15 cellular contexts compared by ENCODE assay signal in the genomic region with DNA sequence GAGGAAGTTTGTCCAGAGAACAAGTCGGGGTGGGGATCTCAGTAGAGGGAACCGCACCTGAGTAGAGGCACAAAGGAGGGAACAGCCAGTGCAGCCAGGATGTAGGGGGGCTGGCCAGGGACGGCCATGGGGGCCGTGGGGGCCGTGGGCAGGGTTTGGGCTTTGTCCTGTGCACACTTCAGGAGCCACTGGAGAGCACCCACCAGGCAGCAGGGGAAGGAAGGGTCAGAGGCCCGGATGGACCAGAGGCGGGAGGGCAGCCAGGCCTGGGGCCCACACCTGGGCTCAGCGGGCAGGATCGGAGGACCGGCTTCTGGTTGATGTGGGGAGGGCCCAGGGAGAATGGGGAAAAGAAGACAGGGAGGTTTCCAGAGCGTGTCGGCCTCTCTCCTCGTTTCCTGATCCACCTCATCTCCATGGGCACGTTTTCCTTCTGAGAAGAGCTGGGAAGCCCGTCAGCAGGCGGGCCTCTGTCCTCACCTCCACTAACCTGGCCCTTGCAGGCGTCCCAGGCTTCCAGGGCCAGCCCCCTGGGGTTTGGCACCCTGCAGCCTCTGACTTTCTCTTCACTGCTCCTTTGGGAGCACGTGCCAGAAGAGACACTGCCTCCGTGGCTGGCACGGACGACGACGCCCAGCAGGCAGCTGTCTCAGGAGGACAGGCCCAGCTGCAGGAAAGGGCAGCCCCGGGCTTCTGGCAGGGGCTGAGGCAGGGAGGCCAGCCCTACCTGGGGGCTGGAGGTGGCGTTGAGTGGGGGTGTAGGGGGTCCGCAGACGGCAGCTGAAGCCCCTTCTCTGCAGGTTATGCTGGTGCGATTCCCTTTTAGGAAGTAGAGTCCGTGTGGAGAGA. TPM values are rescaled to one million over a fixed set of nuclear protein-coding genes. Genes with fewer than 3 reads are reported as not detected.
DNase-seq lines count a peak whose midpoint lies in the region; ATAC-seq lines count a peak whose summit lies in the region.
"Had no signal": no experiment of that assay in that cellular context is flagged by ENCODE, and none has a peak within 500 bp of the region (broad histone marks: within the 10 kb centered on the region; RNA-seq: fewer than 3 reads in every experiment).

No MANE protein-coding gene starts in this region.

- no peaks in the 10 kb centered on the region for H3K79me2 ChIP-seq in mesendoderm (ENCODE audit: control insufficient read depth, insufficient read depth, low read length)

- H3K4me1 Mint-ChIP-seq in stimulated activated naive CD8-positive, alpha-beta T cell treated with anti-CD3 and anti-CD28 coated beads, Interleukin-15, Interleukin-2, amounts not matched to agents 100 ng/mL and 50 ng/mL, for 24 hours (ENCODE audit: low read depth), result peaks cover 13% of the 10 kb centered on the region

- H2BK120ac ChIP-seq in mesendoderm (ENCODE audit: low read depth, low read length), result no peak overlapping the region

- H2AK5ac ChIP-seq in mesendoderm (ENCODE audit: low read length), result no peak overlapping the region

- H3K27ac ChIP-seq in mesendoderm (ENCODE audit: low read depth, low read length), result no peak overlapping the region
- H3K27ac ChIP-seq: thyroid gland had no signal

- no peaks in the 10 kb centered on the region for H3K27me3 Mint-ChIP-seq in stimulated activated naive CD8-positive, alpha-beta T cell treated with anti-CD3 and anti-CD28 coated beads, Interleukin-15, Interleukin-2, amounts not matched to agents 100 ng/mL and 50 ng/mL, for 24 hours

- H3K27me3 ChIP-seq in endocrine pancreas (ENCODE audit: control insufficient read depth, insufficient read depth, low read length), result no peaks in the 10 kb centered on the region
- H3K27me3 ChIP-seq in mesendoderm (ENCODE audit: insufficient read depth, low read length, poor library complexity), result no peaks in the 10 kb centered on the region
- H3K27me3 ChIP-seq: dorsolateral prefrontal cortex, thyroid gland had no signal

- no CpG with 5 or more reads among the region's 29 CpGs for WGBS in mesendoderm (ENCODE audit: extremely low coverage, insufficient coverage, low lambda C conversion rate)

- H3K4me3 Mint-ChIP-seq in stimulated activated naive CD8-positive, alpha-beta T cell treated with anti-CD3 and anti-CD28 coated beads, Interleukin-15, Interleukin-2, amounts not matched to agents 100 ng/mL and 50 ng/mL, for 24 hours, result peak overlapping the region; percentile 28

- H4K8ac ChIP-seq in mesendoderm (ENCODE audit: low read depth, low read length), result no peak overlapping the region

- peaks cover 11% of the 10 kb centered on the region for H3K36me3 Mint-ChIP-seq in stimulated activated naive CD8-positive, alpha-beta T cell treated with anti-CD3 and anti-CD28 coated beads, Interleukin-15, Interleukin-2, amounts not matched to agents 100 ng/mL and 50 ng/mL, for 24 hours (ENCODE audit: low read depth)

- peak; percentile 41 for DNase-seq in DMS53 (lab: John Stamatoyannopoulos, UW)
- no peak for DNase-seq in DMS53 treated with DMSO at 0.1 percent for 48 hours (lab: John Stamatoyannopoulos, UW; ENCODE audit: unreplicated experiment)
- no peak for DNase-seq in mesendoderm
- no peak for DNase-seq in NCI-H2107 (lab: John Stamatoyannopoulos, UW)
- no peak for DNase-seq in NAMALWA (ENCODE audit: low spot score)
- DNase-seq: 8988T, foreskin melanocyte, PC-3 had no signal

- H4K5ac ChIP-seq in mesendoderm (ENCODE audit: low read length), result no peak overlapping the region

- no peak overlapping the region for H3K4me2 ChIP-seq in mesendoderm (ENCODE audit: low read length)

- H2BK15ac ChIP-seq in mesendoderm (replicated peaks; ENCODE audit: low read depth), result no peak overlapping the region

- H3K56ac ChIP-seq in mesendoderm (ENCODE audit: low read length), result peak overlapping the region; percentile 7

- H3K79me1 ChIP-seq in mesendoderm (ENCODE audit: low read length), result no peaks in the 10 kb centered on the region

- H3K4ac ChIP-seq in mesendoderm (ENCODE audit: low read depth, low read length), result no peak overlapping the region

- H3K9me3 Mint-ChIP-seq in stimulated activated naive CD8-positive, alpha-beta T cell treated with anti-CD3 and anti-CD28 coated beads, Interleukin-15, Interleukin-2, amounts not matched to agents 100 ng/mL and 50 ng/mL, for 24 hours, result no peaks in the 10 kb centered on the region

- no peak for ATAC-seq in HG03045 (IDR thresholded peaks at IDR 0.05; ENCODE audit: unreplicated experiment)
- ATAC-seq: activated CD4-positive, CD25-positive, alpha-beta regulatory T cell treated with anti-CD3 and anti-CD28 coated beads, Interleukin-2, amount 50 U/mL, for 24 hours; PC-3 had no signal

- H3K9ac ChIP-seq in endocrine pancreas (ENCODE audit: control insufficient read depth, insufficient read depth, low read length) (no peak overlapping the region), mesendoderm (ENCODE audit: low read length) (no peak overlapping the region)

- H3K23ac ChIP-seq in mesendoderm (ENCODE audit: low read length), result no peak overlapping the region

- no peak overlapping the region for H3K18ac ChIP-seq in mesendoderm (ENCODE audit: low read length)

- H2BK5ac ChIP-seq in mesendoderm (ENCODE audit: low read length), result no peak overlapping the region

- peak overlapping the region; percentile 38 for H3K4me3 ChIP-seq in endocrine pancreas (ENCODE audit: control insufficient read depth, insufficient read depth, low read length)
- H3K4me3 ChIP-seq in mesendoderm (ENCODE audit: low read length), result no peak overlapping the region
- H3K4me3 ChIP-seq: skin epidermis, thyroid gland had no signal

- H3K4me1 ChIP-seq in endocrine pancreas (ENCODE audit: control insufficient read depth, insufficient read depth, low read length) (no peaks in the 10 kb centered on the region), mesendoderm (ENCODE audit: control insufficient read depth, low read depth, low read length) (no peaks in the 10 kb centered on the region)

- no peaks in the 10 kb centered on the region for H3K9me3 ChIP-seq in endocrine pancreas (ENCODE audit: control insufficient read depth, low read length)
- H3K9me3 ChIP-seq: thyroid gland had no signal

- H3K36me3 ChIP-seq in endocrine pancreas (ENCODE audit: control insufficient read depth, insufficient read depth, low read length) (no peaks in the 10 kb centered on the region), mesendoderm (ENCODE audit: control insufficient read depth, insufficient read depth, low read length) (no peaks in the 10 kb centered on the region)
- H3K36me3 ChIP-seq: thyroid gland had no signal

- H3K27ac Mint-ChIP-seq in stimulated activated naive CD8-positive, alpha-beta T cell treated with anti-CD3 and anti-CD28 coated beads, Interleukin-15, Interleukin-2, amounts not matched to agents 100 ng/mL and 50 ng/mL, for 24 hours, result no peak overlapping the region

RNA-seq across cellular contexts. Expression of gene PDXK, which starts 16.8 kb away (rescaled TPM):
- polyA plus RNA-seq in mesendoderm (2013, experiment 1 of 2), result 29.9 TPM
- polyA plus RNA-seq in mesendoderm (2013, experiment 2 of 2), result 29.8 TPM

RNA-seq across cellular contexts. Expression of gene RRP1B, which starts 42.8 kb away (rescaled TPM):
- 67.8 TPM for polyA plus RNA-seq in mesendoderm (2013, experiment 1 of 2)
- 67.4 TPM for polyA plus RNA-seq in mesendoderm (2013, experiment 2 of 2)

RNA-seq across cellular contexts. Expression of gene HSF2BP, which starts 42.9 kb away (rescaled TPM):
- polyA plus RNA-seq in mesendoderm (2013, experiment 1 of 2), result 1.2 TPM
- 1.1 TPM for polyA plus RNA-seq in mesendoderm (2013, experiment 2 of 2)
